19 cellular contexts compared by ENCODE assay signal in the genomic region with DNA sequence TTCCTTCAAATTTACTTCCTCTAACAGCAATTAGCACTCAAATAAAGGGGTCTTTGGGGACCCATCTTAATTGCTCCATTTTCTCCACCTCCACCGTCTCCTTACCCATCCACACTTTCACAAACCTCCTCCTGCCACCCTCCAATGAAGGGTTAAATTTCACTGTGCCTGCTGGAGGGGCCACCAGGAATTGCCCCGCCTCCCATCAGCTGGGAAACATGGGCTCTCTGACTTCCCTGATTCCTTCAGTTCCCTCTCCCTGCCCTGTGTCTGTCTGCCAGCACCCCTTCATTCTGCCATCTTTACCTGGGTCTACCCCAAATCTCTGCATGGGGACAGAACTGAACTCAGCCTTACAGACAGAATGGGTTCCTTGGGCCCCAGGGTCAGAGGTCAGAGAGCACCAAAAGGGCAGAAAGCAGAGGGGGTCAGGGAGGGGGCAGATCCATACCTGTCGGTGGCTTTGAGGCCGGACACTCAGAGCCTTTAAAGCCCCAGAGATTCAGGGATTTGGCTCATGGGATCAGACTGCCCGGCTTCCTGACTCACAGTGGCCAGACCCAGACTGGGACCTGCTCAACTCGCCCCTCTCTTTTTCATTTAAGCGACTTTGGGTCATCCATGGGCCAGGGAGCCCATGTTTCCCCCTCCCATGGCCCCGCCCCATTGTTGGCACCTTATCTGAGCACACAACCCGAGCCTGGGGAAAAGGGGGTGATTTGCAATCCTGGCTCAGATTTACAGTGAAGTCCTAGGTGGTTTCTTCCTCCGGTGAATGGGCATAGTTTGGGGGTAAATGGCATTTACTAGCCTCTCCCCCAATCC. TPM values are rescaled to one million over a fixed set of nuclear protein-coding genes. Genes with fewer than 3 reads are reported as not detected.
DNase-seq lines count a peak whose midpoint lies in the region; ATAC-seq and TF ChIP-seq lines count a peak whose summit lies in the region.
"Had no signal": no experiment of that assay in that cellular context is flagged by ENCODE, and none has a peak within 500 bp of the region (broad histone marks: within the 10 kb centered on the region; RNA-seq: fewer than 3 reads in every experiment).

No MANE protein-coding gene starts in this region.

- peaks cover 32% of the 10 kb centered on the region for H3K4me1 ChIP-seq in GM23338 (ENCODE audit: insufficient read depth)
- H3K4me1 ChIP-seq: testis had no signal

- peaks cover 42% of the 10 kb centered on the region for H3K4me1 Mint-ChIP-seq in GM23338

- H3F3A ChIP-seq in GM23338 (replicated peaks; ENCODE audit: low read depth) = peaks cover 3% of the 10 kb centered on the region; the same call in 1 of the 2 replicates

- no peak overlapping the region for H3K27ac ChIP-seq in GM23338 (ENCODE audit: low read depth)
- H3K27ac ChIP-seq: heart left ventricle, spleen, testis had no signal

- no peaks in the 10 kb centered on the region for H3K36me3 Mint-ChIP-seq in GM23338 (ENCODE audit: low read depth)

- H3K9me2 ChIP-seq in GM23338 (ENCODE audit: insufficient read depth) = no peaks in the 10 kb centered on the region

- no peak for TF ChIP-seq CTCF in GM23338 (conservative IDR thresholded peaks at IDR 0.05; ENCODE audit: low read depth in 2 of 2)

- H3K27me3 Mint-ChIP-seq in GM23338 (ENCODE audit: insufficient read depth, low read depth, poor library complexity) = peaks cover 22% of the 10 kb centered on the region

- ATAC-seq in GM23338 (peak; percentile 20), SK-N-SH treated with all-trans-retinoic acid at 6 μM for 48 hours (peak; percentile 15; the same call in 2 of the 3 replicates), GM19324 (IDR thresholded peaks at IDR 0.05; ENCODE audit: low FRiP score, unreplicated experiment) (no peak)
- ATAC-seq: effector memory CD8-positive, alpha-beta T cell; heart left ventricle; naive thymus-derived CD4-positive, alpha-beta T cell had no signal

- H3K79me2 ChIP-seq in GM23338 (replicated peaks; ENCODE audit: insufficient read depth) = no peaks in the 10 kb centered on the region

- no peak overlapping the region for H2AFZ ChIP-seq in GM23338

- no peaks in the 10 kb centered on the region; the same call in 1 of the 2 replicates for H4K20me1 ChIP-seq in GM23338 (replicated peaks; ENCODE audit: insufficient read depth)

- no peak overlapping the region for H3K4me3 ChIP-seq in GM23338
- H3K4me3 ChIP-seq: heart left ventricle, spleen, testis had no signal

- DNase-seq in GM23338 (ENCODE audit: low spot score) (peak; percentile 11), myocyte (ENCODE audit: low read depth) (peak; percentile 23), NCI-H748 treated with DMSO at 0.1 percent for 48 hours (lab: John Stamatoyannopoulos, UW) (no peak), H4 (ENCODE audit: low spot score) (no peak)
- DNase-seq: activated CD4-positive, alpha-beta T cell treated with anti-CD3 and anti-CD28 coated beads for 1 hour; amniotic stem cell; effector memory CD8-positive, alpha-beta T cell; naive thymus-derived CD4-positive, alpha-beta T cell; NCI-H1694 treated with DMSO at 0.1 percent for 48 hours; NCI-H446; SIG-M5; spleen; testis had no signal

- peaks cover 20% of the 10 kb centered on the region for H3K27me3 ChIP-seq in GM23338 (ENCODE audit: insufficient read depth)
- H3K27me3 ChIP-seq: testis had no signal

- no peak overlapping the region for H3K27ac Mint-ChIP-seq in GM23338
- H3K27ac Mint-ChIP-seq: effector memory CD8-positive, alpha-beta T cell; progenitor cell of endocrine pancreas; T-helper 2 cell treated with Interferon-gamma antibody and Interleukin-4, amounts not matched to agents 5 μg/mL and 100 μg/mL, for 36 hours had no signal

- H3K4me2 ChIP-seq in GM23338 = no peak overlapping the region

- no peaks in the 10 kb centered on the region for H3K9me3 Mint-ChIP-seq in GM23338
- H3K9me3 Mint-ChIP-seq: effector memory CD8-positive, alpha-beta T cell; naive thymus-derived CD4-positive, alpha-beta T cell; T-helper 2 cell treated with Interferon-gamma antibody and Interleukin-4, amounts not matched to agents 5 μg/mL and 100 μg/mL, for 36 hours had no signal

- no peaks in the 10 kb centered on the region for H3K36me3 ChIP-seq in GM23338 (ENCODE audit: insufficient read depth)
- H3K36me3 ChIP-seq: heart left ventricle, spleen had no signal

- H3K4me3 Mint-ChIP-seq in GM23338 = no peak overlapping the region
- H3K4me3 Mint-ChIP-seq: effector memory CD8-positive, alpha-beta T cell; naive thymus-derived CD4-positive, alpha-beta T cell; T-helper 2 cell treated with Interferon-gamma antibody and Interleukin-4, amounts not matched to agents 5 μg/mL and 100 μg/mL, for 36 hours had no signal

TF ChIP-seq in GM23338, 12 proteins besides CTCF, POLR2A, EP300 and RAD21 (continues in another document):
- no peak for TF ChIP-seq NANOG (IDR thresholded peaks at IDR 0.05; ENCODE audit: borderline replicate concordance)
- TF ChIP-seq POLR2AphosphoS5 (IDR thresholded peaks at IDR 0.05; ENCODE audit: low read depth) = no peak
- no peak for TF ChIP-seq EZH2phosphoT487 (IDR thresholded peaks at IDR 0.05; ENCODE audit: unreplicated experiment)
- TF ChIP-seq EZH2 (IDR thresholded peaks at IDR 0.05; ENCODE audit: low read depth, unreplicated experiment) = no peak

TF ChIP-seq in SK-N-SH treated with all-trans-retinoic acid at 6 μM for 48 hours, 23 proteins besides CTCF, POLR2A, EP300 and RAD21 (continues in another document):
- TF ChIP-seq ZNF565 (CRISPR knock-in tag; conservative IDR thresholded peaks at IDR 0.05; ENCODE audit: low read depth) (no peak), ISL1 (CRISPR knock-in tag; IDR thresholded peaks at IDR 0.05) (no peak), TOX (CRISPR knock-in tag; IDR thresholded peaks at IDR 0.05; ENCODE audit: borderline replicate concordance) (no peak), ARNTL (CRISPR knock-in tag; IDR thresholded peaks at IDR 0.05; ENCODE audit: borderline replicate concordance, low read depth) (no peak), ZNF70 (CRISPR knock-in tag; IDR thresholded peaks at IDR 0.05) (no peak), ZFP30 (CRISPR knock-in tag; IDR thresholded peaks at IDR 0.05) (no peak), ZC3H10 (CRISPR knock-in tag; IDR thresholded peaks at IDR 0.05) (no peak), CSDC2 (CRISPR knock-in tag; IDR thresholded peaks at IDR 0.05) (no peak), PPARA (CRISPR knock-in tag; IDR thresholded peaks at IDR 0.05; ENCODE audit: borderline replicate concordance) (no peak), ZNF8 (CRISPR knock-in tag; IDR thresholded peaks at IDR 0.05) (no peak), GLIS3 (CRISPR knock-in tag; IDR thresholded peaks at IDR 0.05) (no peak)
- TF ChIP-seq, protein P1, sequence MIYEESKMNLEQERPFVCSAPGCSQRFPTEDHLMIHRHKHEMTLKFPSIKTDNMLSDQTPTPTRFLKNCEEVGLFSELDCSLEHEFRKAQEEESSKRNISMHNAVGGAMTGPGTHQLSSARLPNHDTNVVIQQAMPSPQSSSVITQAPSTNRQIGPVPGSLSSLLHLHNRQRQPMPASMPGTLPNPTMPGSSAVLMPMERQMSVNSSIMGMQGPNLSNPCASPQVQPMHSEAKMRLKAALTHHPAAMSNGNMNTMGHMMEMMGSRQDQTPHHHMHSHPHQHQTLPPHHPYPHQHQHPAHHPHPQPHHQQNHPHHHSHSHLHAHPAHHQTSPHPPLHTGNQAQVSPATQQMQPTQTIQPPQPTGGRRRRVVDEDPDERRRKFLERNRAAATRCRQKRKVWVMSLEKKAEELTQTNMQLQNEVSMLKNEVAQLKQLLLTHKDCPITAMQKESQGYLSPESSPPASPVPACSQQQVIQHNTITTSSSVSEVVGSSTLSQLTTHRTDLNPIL (CRISPR knock-in tag; IDR thresholded peaks at IDR 0.05; ENCODE audit: low read depth) = no peak
- TF ChIP-seq, protein P2, sequence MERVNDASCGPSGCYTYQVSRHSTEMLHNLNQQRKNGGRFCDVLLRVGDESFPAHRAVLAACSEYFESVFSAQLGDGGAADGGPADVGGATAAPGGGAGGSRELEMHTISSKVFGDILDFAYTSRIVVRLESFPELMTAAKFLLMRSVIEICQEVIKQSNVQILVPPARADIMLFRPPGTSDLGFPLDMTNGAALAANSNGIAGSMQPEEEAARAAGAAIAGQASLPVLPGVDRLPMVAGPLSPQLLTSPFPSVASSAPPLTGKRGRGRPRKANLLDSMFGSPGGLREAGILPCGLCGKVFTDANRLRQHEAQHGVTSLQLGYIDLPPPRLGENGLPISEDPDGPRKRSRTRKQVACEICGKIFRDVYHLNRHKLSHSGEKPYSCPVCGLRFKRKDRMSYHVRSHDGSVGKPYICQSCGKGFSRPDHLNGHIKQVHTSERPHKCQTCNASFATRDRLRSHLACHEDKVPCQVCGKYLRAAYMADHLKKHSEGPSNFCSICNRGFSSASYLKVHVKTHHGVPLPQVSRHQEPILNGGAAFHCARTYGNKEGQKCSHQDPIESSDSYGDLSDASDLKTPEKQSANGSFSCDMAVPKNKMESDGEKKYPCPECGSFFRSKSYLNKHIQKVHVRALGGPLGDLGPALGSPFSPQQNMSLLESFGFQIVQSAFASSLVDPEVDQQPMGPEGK (CRISPR knock-in tag; IDR thresholded peaks at IDR 0.05; ENCODE audit: borderline replicate concordance) = no peak

RNA-seq across cellular contexts. Expression of a gene that starts 17.6 kb away (rescaled TPM):
- 6.0 and 7.6 TPM in 2 replicates for total RNA-seq in GM23338 (2014; rRNA removed; shearing (Covaris generic))
- polyA plus RNA-seq in GM23338 (2016; fragmentation: Nextera tagmentation; extraction: Ambion mirVana) = 10.8 and 12.9 TPM in 2 replicates
- 1.8 and 3.1 TPM in 2 replicates for total RNA-seq in myocyte
- 15.8 TPM for polyA plus RNA-seq in myocyte (2012)
- total RNA-seq in H4 (2014; rRNA removed; shearing (Covaris generic)) = 1.0 and 1.9 TPM in 2 replicates

RNA-seq across cellular contexts. Expression of a gene that starts 27.5 kb away (rescaled TPM):
- total RNA-seq in GM23338 (2014; rRNA removed; shearing (Covaris generic)) = 0.82 and 1.0 TPM in 2 replicates
- polyA plus RNA-seq in GM23338 (2016; fragmentation: Nextera tagmentation; extraction: Ambion mirVana) = 0.13 and 0.23 TPM in 2 replicates
- total RNA-seq in myocyte = 0.05 and 0.16 TPM in 2 replicates
- 0.05 TPM for polyA plus RNA-seq in myocyte (2012)
- 0.14 and 0.21 TPM in 2 replicates for total RNA-seq in H4 (2014; rRNA removed; shearing (Covaris generic))

RNA-seq across cellular contexts. Expression of a gene that starts 37.3 kb away (rescaled TPM):
- total RNA-seq in GM23338 (2014; rRNA removed; shearing (Covaris generic)) = 39.1 and 40.6 TPM in 2 replicates
- polyA plus RNA-seq in GM23338 (2016; fragmentation: Nextera tagmentation; extraction: Ambion mirVana) = 44.0 and 45.5 TPM in 2 replicates
- total RNA-seq in myocyte = 111 and 158 TPM in 2 replicates
- polyA plus RNA-seq in myocyte (2012) = 85.2 TPM
- 21.0 and 21.9 TPM in 2 replicates for total RNA-seq in H4 (2014; rRNA removed; shearing (Covaris generic))

RNA-seq across cellular contexts. Expression of a gene that starts 46.9 kb away (rescaled TPM):
- 0.35 TPM in 1 of 2 replicates, not detected in the other for total RNA-seq in GM23338 (2014; rRNA removed; shearing (Covaris generic))
- 0.14 and 0.18 TPM in 2 replicates for polyA plus RNA-seq in GM23338 (2016; fragmentation: Nextera tagmentation; extraction: Ambion mirVana)
- total RNA-seq in myocyte = 0.05 and 0.21 TPM in 2 replicates
- polyA plus RNA-seq in myocyte (2012) = 1.2 TPM
- total RNA-seq in H4 (2014; rRNA removed; shearing (Covaris generic)) = 0.27 and 0.35 TPM in 2 replicates
- total RNA-seq: lower leg skin had no signal

RNA-seq across cellular contexts. Expression of a gene that starts 47.1 kb away (rescaled TPM):
- total RNA-seq in GM23338 (2014; rRNA removed; shearing (Covaris generic)) = 74.7 and 75.8 TPM in 2 replicates
- polyA plus RNA-seq in GM23338 (2016; fragmentation: Nextera tagmentation; extraction: Ambion mirVana) = 50.2 and 53.5 TPM in 2 replicates
- total RNA-seq in myocyte = 53.4 and 53.6 TPM in 2 replicates
- polyA plus RNA-seq in myocyte (2012) = 49.9 TPM
- 54.8 and 69.1 TPM in 2 replicates for total RNA-seq in H4 (2014; rRNA removed; shearing (Covaris generic))

Comparison
In these comparisons a context has a peak if more than half of its experiments do, and no peak if none do; other contexts are left out.
1. DNase-seq: peak in GM23338 (single experiment) and myocyte (single experiment); none in NCI-H748 treated with DMSO at 0.1 percent for 48 hours (single experiment) and H4 (single experiment).